In genomic region chr3:102933377-102933776, GRCh38 we compare ENCODE assay signal across 25 cellular contexts.
DNase-seq lines count a peak whose midpoint lies in the region; ATAC-seq, FAIRE-seq and TF ChIP-seq lines count a peak whose summit lies in the region.
"Had no signal": no experiment of that assay in that cellular context is flagged by ENCODE, and none has a peak within 500 bp of the region (broad histone marks: within the 10 kb centered on the region; RNA-seq: fewer than 3 reads in every experiment).

No MANE protein-coding gene starts in this region.

- SMC1A ChIA-PET in GM12878 (lab: Charles Lee; ENCODE audit: uncharacterized antibody, unreplicated experiment) = interaction anchor here (1.4 kb wide), 1 partner anchor 9 kb away, joined by 4 read pairs; no protein-coding TSS in a partner anchor

- no peaks in the 10 kb centered on the region for H4K20me1 ChIP-seq in GM12878 (ENCODE audit: control insufficient read depth, insufficient read depth)
- H4K20me1 ChIP-seq: BLaER1 treated with 17β-estradiol and CSF1 and Interleukin-3, amounts not matched to agents 10 nM and 100 nM had no signal

- H3K4me3 ChIP-seq in GM12878 = no peak overlapping the region
- no peak overlapping the region for H3K4me3 ChIP-seq in prostate gland
- H3K4me3 ChIP-seq: A549; BLaER1 treated with 17β-estradiol and CSF1 and Interleukin-3, amounts not matched to agents 10 nM and 100 nM had no signal

- H3K27ac ChIP-seq in GM12878 (ENCODE audit: control insufficient read depth, insufficient read depth) (no peak overlapping the region), prostate gland (no peak overlapping the region)
- H3K27ac ChIP-seq: 22Rv1; A549; BLaER1 treated with 17β-estradiol and CSF1 and Interleukin-3, amounts not matched to agents 10 nM and 100 nM; C4-2B had no signal

- H3K27me3 ChIP-seq in GM12878 (replicated peaks in 1 of 2; ENCODE audit: control insufficient read depth in 2 of 2, insufficient read depth in 2 of 2, low read length in 1 of 2) = no peaks in the 10 kb centered on the region
- H3K27me3 ChIP-seq in prostate gland (replicated peaks; ENCODE audit: insufficient read depth) = no peaks in the 10 kb centered on the region
- H3K27me3 ChIP-seq: BLaER1 treated with 17β-estradiol and CSF1 and Interleukin-3, amounts not matched to agents 10 nM and 100 nM had no signal

- CTCF ChIA-PET in GM12878 (lab: Yijun Ruan, JAX) = interaction anchor here (0.6 to 1.1 kb wide), 2 partner anchors 13 to 720 kb away, joined by 3 read pairs; no protein-coding TSS in a partner anchor

- H3K4me1 ChIP-seq in GM12878 (ENCODE audit: control insufficient read depth, insufficient read depth, low read length) (no peaks in the 10 kb centered on the region), prostate gland (replicated peaks) (no peaks in the 10 kb centered on the region)
- H3K4me1 ChIP-seq: A549; BLaER1 treated with 17β-estradiol and CSF1 and Interleukin-3, amounts not matched to agents 10 nM and 100 nM; Caco-2 had no signal

- POLR2A ChIA-PET in GM12878 (lab: Charles Lee) = no interaction called here

- ATAC-seq in GM18499 (IDR thresholded peaks at IDR 0.05; ENCODE audit: insufficient read depth, unreplicated experiment) = peak; percentile 72
- ATAC-seq in HG02852 (IDR thresholded peaks at IDR 0.05; ENCODE audit: unreplicated experiment) = peak; percentile 56
- peak; percentile 50 for ATAC-seq in HG03520 (IDR thresholded peaks at IDR 0.05; ENCODE audit: unreplicated experiment)
- ATAC-seq in GM12878 = peak; percentile 27; the same call in 1 of the 3 replicates
- ATAC-seq: A549; CD8-positive, alpha-beta T cell had no signal

- FAIRE-seq in GM12878 (lab: Jason Lieb, UNC) = no peak
- FAIRE-seq: A549, GM12891, GM18507 had no signal

- no peak for DNase-seq in GM12878 (ENCODE audit: low read depth, low spot score)
- DNase-seq in prostate gland (ENCODE audit: low spot score) = no peak
- no peak for DNase-seq in stimulated activated naive CD4-positive, alpha-beta T cell treated with Interleukin-2 at 50 U/mL for 16 hours (lab: John Stamatoyannopoulos, UW)
- DNase-seq in GM19240 (ENCODE audit: insufficient read length, low spot score) = no peak
- DNase-seq: AML-193; Caco-2; Calu3; CD4-positive, alpha-beta T cell; CD8-positive, alpha-beta T cell; DMS 273 treated with DMSO at 0.1 percent for 48 hours; DMS153; DMS53; DMS79; DND-41; EL; GDM1 had no signal

- no peak overlapping the region for H3K4me2 ChIP-seq in GM12878 (ENCODE audit: control insufficient read depth, insufficient read depth)
- H3K4me2 ChIP-seq: A549; BLaER1 treated with 17β-estradiol and CSF1 and Interleukin-3, amounts not matched to agents 10 nM and 100 nM had no signal

- WGBS in GM12878 (ENCODE audit: insufficient coverage, insufficient replicate concordance, low lambda C conversion rate, missing lambda C conversion rate) = 5% methylated on average over 2 of the region's 2 CpGs
- 89% methylated on average over 2 of the region's 2 CpGs for WGBS in prostate gland

- H3K9me3 ChIP-seq in GM12878 (replicated peaks; ENCODE audit: control insufficient read depth, insufficient read depth, low read length) = no peaks in the 10 kb centered on the region
- H3K9me3 ChIP-seq in prostate gland = no peaks in the 10 kb centered on the region
- H3K9me3 ChIP-seq: A549, Caco-2 had no signal

- TF ChIP-seq RAD21 in GM12878 (IDR thresholded peaks at IDR 0.05; ENCODE audit: insufficient read depth, low read depth, low read length) = no peak

- TF ChIP-seq CTCF in GM12878 (IDR thresholded peaks at IDR 0.05 in 2 of 3, conservative IDR thresholded peaks at IDR 0.05 in 1 of 3; ENCODE audit: control insufficient read depth in 2 of 3, extremely low read depth in 1 of 3, insufficient read depth in 1 of 3, low read depth in 3 of 3, low read length in 3 of 3) = no peak
- no peak for TF ChIP-seq CTCF in prostate gland (IDR thresholded peaks at IDR 0.05)

- no TSS peak for BruUV-seq in GM12878 (replicated peaks; lab: Mats Ljungman, UMichigan)

- H3K36me3 ChIP-seq in GM12878 (ENCODE audit: control insufficient read depth in 2 of 2, insufficient read depth in 2 of 2, low read length in 1 of 2) = no peaks in the 10 kb centered on the region
- no peaks in the 10 kb centered on the region for H3K36me3 ChIP-seq in prostate gland
- H3K36me3 ChIP-seq: BLaER1 treated with 17β-estradiol and CSF1 and Interleukin-3, amounts not matched to agents 10 nM and 100 nM had no signal

- H3K79me2 ChIP-seq in GM12878 (ENCODE audit: control insufficient read depth, insufficient read depth, low read length) = no peaks in the 10 kb centered on the region

- RAD21 ChIA-PET in GM12878 (lab: Charles Lee; ENCODE audit: unreplicated experiment) = no interaction called here

- in situ Hi-C loops in GM12878 (cut with MboI) = no loop called here

- TF ChIP-seq EP300 in GM12878 (IDR thresholded peaks at IDR 0.05; ENCODE audit: borderline replicate concordance in 1 of 2, control insufficient read depth in 1 of 2, low read depth in 2 of 2, low read length in 2 of 2) = no peak

- intact Hi-C loops in GM12878 (cut with micrococcal nuclease; ENCODE audit: unreplicated experiment) (no loop called here), prostate gland (cut with DNase I) (no loop called here)

- H2AFZ ChIP-seq in GM12878 (ENCODE audit: control insufficient read depth, low read depth, low read length) = no peak overlapping the region

- TF ChIP-seq POLR2A in GM12878 (IDR thresholded peaks at IDR 0.05; ENCODE audit: low read depth, low read length) (no peak), prostate gland (IDR thresholded peaks at IDR 0.05) (no peak)

- H3K9ac ChIP-seq in GM12878 (ENCODE audit: control insufficient read depth, insufficient read depth, low read length) = no peak overlapping the region
- H3K9ac ChIP-seq: BLaER1 treated with 17β-estradiol and CSF1 and Interleukin-3, amounts not matched to agents 10 nM and 100 nM had no signal

TF ChIP-seq in GM12878, 131 proteins besides CTCF, POLR2A, EP300 and RAD21:
- TF ChIP-seq PKNOX1 (IDR thresholded peaks at IDR 0.05) (peak; percentile 62), NR2F1 (conservative IDR thresholded peaks at IDR 0.05) (no peak)
